8 cellular contexts compared by ENCODE assay signal in genomic region chr6:143843689-143844405, GRCh38. TPM values are rescaled to one million over a fixed set of nuclear protein-coding genes. Genes with fewer than 3 reads are reported as not detected.
DNase-seq lines count a peak whose midpoint lies in the region; ATAC-seq and TF ChIP-seq lines count a peak whose summit lies in the region.

No MANE protein-coding gene starts in this region.

- peak overlapping the region; percentile 33 for H3K4me3 ChIP-seq in mucosa of descending colon

- DNase-seq in EH (ENCODE audit: low read depth) (peak; percentile 21), NCI-H69 (lab: John Stamatoyannopoulos, UW) (peak; percentile 50), mucosa of descending colon (no peak)
- DNase-seq in stimulated activated CD4-positive, alpha-beta T cell treated with anti-CD3 and anti-CD28 coated beads, Interleukin-4, amount 100 ng/mL, for 24 hours = no peak
- no peak for DNase-seq in activated effector memory CD4-positive, alpha-beta T cell treated with Interleukin-2 at 50 U/mL for 16 hours
- no peak for DNase-seq in activated CD8-positive, alpha-beta memory T cell treated with anti-CD3 and anti-CD28 coated beads for 24 hours

- H3K27ac ChIP-seq in cingulate gyrus (ENCODE audit: low read depth, low read length) = peak overlapping the region; percentile 43

- intact Hi-C loops in mucosa of descending colon (cut with DNase I, micrococcal nuclease) = no loop called here

- ATAC-seq in GM21528 (IDR thresholded peaks at IDR 0.05; ENCODE audit: low FRiP score, unreplicated experiment) (peak; percentile 21), mucosa of descending colon (no peak)

- H3K4me1 ChIP-seq in mucosa of descending colon (ENCODE audit: low read depth) = peaks cover 7% of the 10 kb centered on the region

- no peak for TF ChIP-seq CTCF in mucosa of descending colon (IDR thresholded peaks at IDR 0.05)

- no peaks in the 10 kb centered on the region for H3K36me3 ChIP-seq in mucosa of descending colon (ENCODE audit: low read depth)

- no peaks in the 10 kb centered on the region for H3K9me3 ChIP-seq in mucosa of descending colon

RNA-seq across cellular contexts. Expression of gene LTV1, which starts 0.7 kb away (rescaled TPM):
- 10 to 100 TPM; 11.3 to 18.0 (median 13.0) TPM for total RNA-seq in mucosa of descending colon

RNA-seq across cellular contexts. Expression of gene ZC2HC1B, which starts 20.4 kb away (rescaled TPM):
- total RNA-seq in mucosa of descending colon = not detected

Comparison
In these comparisons a context has a peak if more than half of its experiments do, and no peak if none do; other contexts are left out.
1. DNase-seq: peak in EH (single experiment) and NCI-H69 (single experiment); none in mucosa of descending colon (0 of 3), stimulated activated CD4-positive, alpha-beta T cell treated with anti-CD3 and anti-CD28 coated beads, Interleukin-4, amount 100 ng/mL, for 24 hours (single experiment), activated effector memory CD4-positive, alpha-beta T cell treated with Interleukin-2 at 50 U/mL for 16 hours (single experiment) and activated CD8-positive, alpha-beta memory T cell treated with anti-CD3 and anti-CD28 coated beads for 24 hours (single experiment).